ENCODE assay signal across 16 cellular contexts in the genomic region with DNA sequence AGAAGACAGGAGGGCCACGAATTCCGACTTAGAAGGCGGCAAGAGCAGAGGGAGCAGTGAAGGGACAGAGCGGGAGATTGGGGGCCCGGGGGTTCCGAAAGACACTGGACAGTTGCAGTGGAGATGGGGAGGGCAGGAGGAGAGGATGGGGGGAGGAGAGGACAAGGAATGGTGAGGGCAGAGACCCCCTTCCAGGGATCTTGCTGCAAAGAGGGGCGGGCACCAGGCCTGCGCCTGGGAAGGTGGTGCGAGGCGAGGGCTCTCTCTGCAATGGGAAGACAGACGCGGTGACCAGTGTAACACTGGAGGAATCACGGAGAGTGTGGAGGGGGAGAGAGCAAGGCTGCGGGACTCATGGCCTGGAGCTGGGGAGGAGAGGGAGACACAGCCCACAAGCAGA.
DNase-seq lines count a peak whose midpoint lies in the region; ATAC-seq and TF ChIP-seq lines count a peak whose summit lies in the region.
"Had no signal": no experiment of that assay in that cellular context is flagged by ENCODE, and none has a peak within 500 bp of the region (broad histone marks: within the 10 kb centered on the region; RNA-seq: fewer than 3 reads in every experiment).

No MANE protein-coding gene starts in this region.

- no peak overlapping the region for H3K4me3 Mint-ChIP-seq in central memory CD8-positive, alpha-beta T cell
- H3K4me3 Mint-ChIP-seq in neural crest cell = no peak overlapping the region
- no peak overlapping the region for H3K4me3 Mint-ChIP-seq in CD4-positive, alpha-beta memory T cell
- H3K4me3 Mint-ChIP-seq: CD14-positive monocyte; CD4-positive, alpha-beta T cell; HFFc6 had no signal

- peak overlapping the region; percentile 49; the same call in 1 of the 2 replicates for H3K9ac ChIP-seq in BLaER1
- peak overlapping the region in 4 of 11 experiments; percentile 10 to 41 (median 30); a peak in 2 of 22 replicates for H3K9ac ChIP-seq in BLaER1 treated with 17β-estradiol and CSF1 and Interleukin-3, amounts not matched to agents 10 nM and 100 nM

- no peak for ATAC-seq in central memory CD8-positive, alpha-beta T cell (replicated peaks; ENCODE audit: extremely low read depth, poor library complexity, severe bottlenecking)
- ATAC-seq in HG03280 (IDR thresholded peaks at IDR 0.05; ENCODE audit: unreplicated experiment) = no peak

- no peaks in the 10 kb centered on the region for H4K20me1 ChIP-seq in BLaER1
- H4K20me1 ChIP-seq in BLaER1 treated with 17β-estradiol and CSF1 and Interleukin-3, amounts not matched to agents 10 nM and 100 nM = peaks cover 0 to 31% (median 0%) of the 10 kb centered on the region in 11 experiments; a peak in 2 of 22 replicates

- peaks cover 100% of the 10 kb centered on the region for H3K4me1 ChIP-seq in BLaER1
- peaks cover 38 to 100% (median 94%) of the 10 kb centered on the region in 10 experiments for H3K4me1 ChIP-seq in BLaER1 treated with 17β-estradiol and CSF1 and Interleukin-3, amounts not matched to agents 10 nM and 100 nM
- H3K4me1 ChIP-seq in esophagus muscularis mucosa = no peaks in the 10 kb centered on the region
- no peaks in the 10 kb centered on the region for H3K4me1 ChIP-seq in CD4-positive, alpha-beta memory T cell (ENCODE audit: insufficient read depth, low read length)
- H3K4me1 ChIP-seq: HAP-1 had no signal

- H3K4me2 ChIP-seq in BLaER1 = peak overlapping the region; percentile 92
- peak overlapping the region; percentile 52 to 94 (median 85); a peak in 19 of 22 replicates for H3K4me2 ChIP-seq in BLaER1 treated with 17β-estradiol and CSF1 and Interleukin-3, amounts not matched to agents 10 nM and 100 nM

- H3K9me3 ChIP-seq in BLaER1 (no peaks in the 10 kb centered on the region), esophagus muscularis mucosa (no peaks in the 10 kb centered on the region)
- no peaks in the 10 kb centered on the region for H3K9me3 ChIP-seq in BLaER1 treated with 17β-estradiol and CSF1 and Interleukin-3, amounts not matched to agents 10 nM and 100 nM (replicated peaks in 1 of 11)
- no peaks in the 10 kb centered on the region for H3K9me3 ChIP-seq in CD4-positive, alpha-beta memory T cell (ENCODE audit: control insufficient read depth in 1 of 2, low read length in 2 of 2)
- H3K9me3 ChIP-seq: HAP-1 had no signal

- H3K36me3 Mint-ChIP-seq in central memory CD8-positive, alpha-beta T cell (ENCODE audit: insufficient read depth) = no peaks in the 10 kb centered on the region
- no peaks in the 10 kb centered on the region for H3K36me3 Mint-ChIP-seq in neural crest cell (ENCODE audit: low read depth)
- H3K36me3 Mint-ChIP-seq in CD4-positive, alpha-beta memory T cell = no peaks in the 10 kb centered on the region
- H3K36me3 Mint-ChIP-seq: CD14-positive monocyte had no signal

- no peaks in the 10 kb centered on the region for H3K27me3 ChIP-seq in BLaER1
- H3K27me3 ChIP-seq in BLaER1 treated with 17β-estradiol and CSF1 and Interleukin-3, amounts not matched to agents 10 nM and 100 nM = peaks cover 0 to 18% (median 0%) of the 10 kb centered on the region in 11 experiments; a peak in 2 of 22 replicates
- peaks cover 0 to 48% (median 0%) of the 10 kb centered on the region in 4 donors for H3K27me3 ChIP-seq in esophagus muscularis mucosa
- no peaks in the 10 kb centered on the region for H3K27me3 ChIP-seq in CD4-positive, alpha-beta memory T cell (ENCODE audit: insufficient read depth, low read length)

- no peaks in the 10 kb centered on the region for H3K4me1 Mint-ChIP-seq in central memory CD8-positive, alpha-beta T cell
- peaks cover 3% of the 10 kb centered on the region for H3K4me1 Mint-ChIP-seq in neural crest cell
- H3K4me1 Mint-ChIP-seq in CD4-positive, alpha-beta memory T cell = no peaks in the 10 kb centered on the region
- H3K4me1 Mint-ChIP-seq: CD14-positive monocyte had no signal

- H3K4me3 ChIP-seq in BLaER1 (no peak overlapping the region), esophagus muscularis mucosa (no peak overlapping the region)
- no peak overlapping the region for H3K4me3 ChIP-seq in BLaER1 treated with 17β-estradiol and CSF1 and Interleukin-3, amounts not matched to agents 10 nM and 100 nM
- H3K4me3 ChIP-seq in CD4-positive, alpha-beta memory T cell (ENCODE audit: low read length in 2 of 2) = no peak overlapping the region
- H3K4me3 ChIP-seq: HAP-1 had no signal

- H3K27ac Mint-ChIP-seq in central memory CD8-positive, alpha-beta T cell (ENCODE audit: low read depth) = peak overlapping the region; percentile 60
- peak overlapping the region; percentile 50 for H3K27ac Mint-ChIP-seq in neural crest cell (ENCODE audit: unreplicated experiment)
- H3K27ac Mint-ChIP-seq in CD4-positive, alpha-beta memory T cell = no peak overlapping the region
- H3K27ac Mint-ChIP-seq: CD14-positive monocyte; CD4-positive, alpha-beta T cell; HFFc6 had no signal

- H3K27ac ChIP-seq in BLaER1 (peak overlapping the region; percentile 86), esophagus muscularis mucosa (replicated peaks in 1 of 4) (no peak overlapping the region)
- H3K27ac ChIP-seq in BLaER1 treated with 17β-estradiol and CSF1 and Interleukin-3, amounts not matched to agents 10 nM and 100 nM = peak overlapping the region in 3 of 11 experiments; percentile 11 to 46 (median 25); a peak in 3 of 22 replicates
- no peak overlapping the region for H3K27ac ChIP-seq in CD4-positive, alpha-beta memory T cell (ENCODE audit: low read depth, low read length)

- CTCF ChIA-PET in CD4-positive, alpha-beta memory T cell (lab: Charles Lee; ENCODE audit: partially characterized antibody) = no interaction called here

- no peak for DNase-seq in central memory CD8-positive, alpha-beta T cell (ENCODE audit: low spot score in 2 of 2)
- DNase-seq in neural crest cell (ENCODE audit: low read depth, low spot score) = no peak
- no peak for DNase-seq in NCI-H69 (lab: John Stamatoyannopoulos, UW)
- DNase-seq in esophagus muscularis mucosa (ENCODE audit: extremely low spot score) = no peak
- DNase-seq in CD4-positive, alpha-beta memory T cell = no peak
- DNase-seq: Calu3; CD4-positive, alpha-beta T cell; COR-L47; DMS53; DMS79 treated with DMSO at 0.1 percent for 48 hours; HFFc6 had no signal

- WGBS in esophagus muscularis mucosa = 88% methylated on average over 14 of the region's 14 CpGs

- H3K36me3 ChIP-seq in BLaER1 (no peaks in the 10 kb centered on the region), esophagus muscularis mucosa (no peaks in the 10 kb centered on the region)
- H3K36me3 ChIP-seq in BLaER1 treated with 17β-estradiol and CSF1 and Interleukin-3, amounts not matched to agents 10 nM and 100 nM = no peaks in the 10 kb centered on the region
- no peaks in the 10 kb centered on the region for H3K36me3 ChIP-seq in CD4-positive, alpha-beta memory T cell (ENCODE audit: insufficient read depth, low read length)
- H3K36me3 ChIP-seq: HAP-1 had no signal

- POLR2A ChIA-PET in CD4-positive, alpha-beta memory T cell (lab: Charles Lee; ENCODE audit: partially characterized antibody) = no interaction called here

- no peak for TF ChIP-seq POLR2A in esophagus muscularis mucosa (IDR thresholded peaks at IDR 0.05; ENCODE audit: low read depth)

- TF ChIP-seq CTCF in neural crest cell (conservative IDR thresholded peaks at IDR 0.05) (no peak), esophagus muscularis mucosa (IDR thresholded peaks at IDR 0.05) (no peak)

- H3K27me3 Mint-ChIP-seq in central memory CD8-positive, alpha-beta T cell = peaks cover 58% of the 10 kb centered on the region
- H3K27me3 Mint-ChIP-seq in neural crest cell (ENCODE audit: low read depth) = no peaks in the 10 kb centered on the region
- peaks cover 4 to 19% of the 10 kb centered on the region in 2 donors for H3K27me3 Mint-ChIP-seq in CD4-positive, alpha-beta memory T cell

- intact Hi-C loops in esophagus muscularis mucosa (cut with DNase I) = no loop called here
- intact Hi-C loops in CD4-positive, alpha-beta memory T cell (cut with micrococcal nuclease) = no loop called here

- no peak for TF ChIP-seq EP300 in esophagus muscularis mucosa (IDR thresholded peaks at IDR 0.05)

- no peaks in the 10 kb centered on the region for H3K9me3 Mint-ChIP-seq in central memory CD8-positive, alpha-beta T cell
- no peaks in the 10 kb centered on the region for H3K9me3 Mint-ChIP-seq in neural crest cell
- no peaks in the 10 kb centered on the region for H3K9me3 Mint-ChIP-seq in CD4-positive, alpha-beta memory T cell
- H3K9me3 Mint-ChIP-seq: CD14-positive monocyte; CD4-positive, alpha-beta T cell had no signal

Comparison
In these comparisons a context has a peak if more than half of its experiments do, and no peak if none do; other contexts are left out.
1. H3K27ac Mint-ChIP-seq: peak in central memory CD8-positive, alpha-beta T cell (single experiment) and neural crest cell (single experiment); none in CD4-positive, alpha-beta memory T cell (0 of 7).